In the genomic region with DNA sequence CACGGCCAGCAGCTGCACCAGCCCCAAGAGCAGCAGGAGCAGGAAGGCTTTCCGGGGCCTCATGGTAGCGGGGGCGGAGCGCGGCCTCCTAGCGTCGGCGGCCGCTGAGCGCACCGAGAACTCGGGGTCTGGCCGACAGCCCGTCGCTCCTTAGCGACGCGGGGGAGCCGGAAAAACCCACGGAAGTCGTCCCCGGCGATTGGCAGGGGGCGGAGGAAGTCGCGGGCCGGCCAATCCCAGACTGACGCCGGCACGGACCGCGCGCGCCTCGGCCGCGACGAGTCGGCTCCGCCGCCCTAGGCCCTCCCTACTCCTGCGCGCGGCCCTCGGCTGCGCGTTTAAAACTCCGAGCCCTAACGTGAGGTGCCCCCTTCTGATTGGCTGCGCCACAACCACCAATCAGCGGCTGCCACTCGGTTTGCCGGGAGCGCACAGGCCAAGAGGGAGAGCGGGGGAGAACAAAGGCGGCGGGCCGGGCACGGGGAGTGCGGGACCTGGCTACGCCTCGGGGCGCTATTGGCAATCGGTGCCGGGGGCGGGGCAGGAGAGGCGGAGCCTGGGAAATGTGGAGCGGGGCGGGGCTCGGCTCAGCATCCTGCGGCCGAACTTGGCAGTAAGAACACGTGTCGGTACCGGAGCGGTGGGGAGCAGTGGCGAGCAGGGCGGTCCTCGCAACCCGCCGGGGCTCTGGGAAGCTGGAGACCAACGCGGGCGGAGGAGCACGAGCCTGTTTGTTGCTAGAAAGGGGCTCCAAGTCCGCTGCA, we compare ENCODE assay signal across 1 cellular context.
TF ChIP-seq lines count a peak whose summit lies in the region.

A gene with protein sequence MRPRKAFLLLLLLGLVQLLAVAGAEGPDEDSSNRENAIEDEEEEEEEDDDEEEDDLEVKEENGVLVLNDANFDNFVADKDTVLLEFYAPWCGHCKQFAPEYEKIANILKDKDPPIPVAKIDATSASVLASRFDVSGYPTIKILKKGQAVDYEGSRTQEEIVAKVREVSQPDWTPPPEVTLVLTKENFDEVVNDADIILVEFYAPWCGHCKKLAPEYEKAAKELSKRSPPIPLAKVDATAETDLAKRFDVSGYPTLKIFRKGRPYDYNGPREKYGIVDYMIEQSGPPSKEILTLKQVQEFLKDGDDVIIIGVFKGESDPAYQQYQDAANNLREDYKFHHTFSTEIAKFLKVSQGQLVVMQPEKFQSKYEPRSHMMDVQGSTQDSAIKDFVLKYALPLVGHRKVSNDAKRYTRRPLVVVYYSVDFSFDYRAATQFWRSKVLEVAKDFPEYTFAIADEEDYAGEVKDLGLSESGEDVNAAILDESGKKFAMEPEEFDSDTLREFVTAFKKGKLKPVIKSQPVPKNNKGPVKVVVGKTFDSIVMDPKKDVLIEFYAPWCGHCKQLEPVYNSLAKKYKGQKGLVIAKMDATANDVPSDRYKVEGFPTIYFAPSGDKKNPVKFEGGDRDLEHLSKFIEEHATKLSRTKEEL (minus strand): TSS at position 160 of the 764 bp plus-strand sequence. CDS start 97 bp downstream, at position 63.

TF ChIP-seq in SK-N-SH, 30 proteins besides CTCF, POLR2A, EP300 and RAD21 (continued from another document):
- TF ChIP-seq, protein P1, sequence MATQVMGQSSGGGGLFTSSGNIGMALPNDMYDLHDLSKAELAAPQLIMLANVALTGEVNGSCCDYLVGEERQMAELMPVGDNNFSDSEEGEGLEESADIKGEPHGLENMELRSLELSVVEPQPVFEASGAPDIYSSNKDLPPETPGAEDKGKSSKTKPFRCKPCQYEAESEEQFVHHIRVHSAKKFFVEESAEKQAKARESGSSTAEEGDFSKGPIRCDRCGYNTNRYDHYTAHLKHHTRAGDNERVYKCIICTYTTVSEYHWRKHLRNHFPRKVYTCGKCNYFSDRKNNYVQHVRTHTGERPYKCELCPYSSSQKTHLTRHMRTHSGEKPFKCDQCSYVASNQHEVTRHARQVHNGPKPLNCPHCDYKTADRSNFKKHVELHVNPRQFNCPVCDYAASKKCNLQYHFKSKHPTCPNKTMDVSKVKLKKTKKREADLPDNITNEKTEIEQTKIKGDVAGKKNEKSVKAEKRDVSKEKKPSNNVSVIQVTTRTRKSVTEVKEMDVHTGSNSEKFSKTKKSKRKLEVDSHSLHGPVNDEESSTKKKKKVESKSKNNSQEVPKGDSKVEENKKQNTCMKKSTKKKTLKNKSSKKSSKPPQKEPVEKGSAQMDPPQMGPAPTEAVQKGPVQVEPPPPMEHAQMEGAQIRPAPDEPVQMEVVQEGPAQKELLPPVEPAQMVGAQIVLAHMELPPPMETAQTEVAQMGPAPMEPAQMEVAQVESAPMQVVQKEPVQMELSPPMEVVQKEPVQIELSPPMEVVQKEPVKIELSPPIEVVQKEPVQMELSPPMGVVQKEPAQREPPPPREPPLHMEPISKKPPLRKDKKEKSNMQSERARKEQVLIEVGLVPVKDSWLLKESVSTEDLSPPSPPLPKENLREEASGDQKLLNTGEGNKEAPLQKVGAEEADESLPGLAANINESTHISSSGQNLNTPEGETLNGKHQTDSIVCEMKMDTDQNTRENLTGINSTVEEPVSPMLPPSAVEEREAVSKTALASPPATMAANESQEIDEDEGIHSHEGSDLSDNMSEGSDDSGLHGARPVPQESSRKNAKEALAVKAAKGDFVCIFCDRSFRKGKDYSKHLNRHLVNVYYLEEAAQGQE (IDR thresholded peaks at IDR 0.05; ENCODE audit: low read depth, low read length): peak; percentile 70; the same call in 1 of the 2 replicates
- TF ChIP-seq, protein P2, sequence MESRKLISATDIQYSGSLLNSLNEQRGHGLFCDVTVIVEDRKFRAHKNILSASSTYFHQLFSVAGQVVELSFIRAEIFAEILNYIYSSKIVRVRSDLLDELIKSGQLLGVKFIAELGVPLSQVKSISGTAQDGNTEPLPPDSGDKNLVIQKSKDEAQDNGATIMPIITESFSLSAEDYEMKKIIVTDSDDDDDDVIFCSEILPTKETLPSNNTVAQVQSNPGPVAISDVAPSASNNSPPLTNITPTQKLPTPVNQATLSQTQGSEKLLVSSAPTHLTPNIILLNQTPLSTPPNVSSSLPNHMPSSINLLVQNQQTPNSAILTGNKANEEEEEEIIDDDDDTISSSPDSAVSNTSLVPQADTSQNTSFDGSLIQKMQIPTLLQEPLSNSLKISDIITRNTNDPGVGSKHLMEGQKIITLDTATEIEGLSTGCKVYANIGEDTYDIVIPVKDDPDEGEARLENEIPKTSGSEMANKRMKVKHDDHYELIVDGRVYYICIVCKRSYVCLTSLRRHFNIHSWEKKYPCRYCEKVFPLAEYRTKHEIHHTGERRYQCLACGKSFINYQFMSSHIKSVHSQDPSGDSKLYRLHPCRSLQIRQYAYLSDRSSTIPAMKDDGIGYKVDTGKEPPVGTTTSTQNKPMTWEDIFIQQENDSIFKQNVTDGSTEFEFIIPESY (IDR thresholded peaks at IDR 0.05; ENCODE audit: borderline replicate concordance, low read depth): no peak
- peak; percentile 92 for TF ChIP-seq SIN3A (IDR thresholded peaks at IDR 0.05; ENCODE audit: borderline replicate concordance, low read depth, low read length)
